13 cellular contexts compared by ENCODE assay signal in genomic region chr21:45768741-45769049, GRCh38.
DNase-seq lines count a peak whose midpoint lies in the region; ATAC-seq and TF ChIP-seq lines count a peak whose summit lies in the region.
"Had no signal": no experiment of that assay in that cellular context is flagged by ENCODE, and none has a peak within 500 bp of the region (broad histone marks: within the 10 kb centered on the region; RNA-seq: fewer than 3 reads in every experiment).

No MANE protein-coding gene starts in this region.

- no peaks in the 10 kb centered on the region for H3K36me3 ChIP-seq in BJ (ENCODE audit: control insufficient read depth, insufficient read depth, low read length)

- peak overlapping the region in 1 of 3 donors; percentile 71 for H3K4me3 Mint-ChIP-seq in T-cell

- H3K4me3 ChIP-seq in BJ (ENCODE audit: low read depth, low read length) = no peak overlapping the region
- no peak overlapping the region for H3K4me3 ChIP-seq in fibroblast of the aortic adventitia (ENCODE audit: low read depth, low read length)
- H3K4me3 ChIP-seq: hepatocyte, mucosa of descending colon had no signal

- peak overlapping the region; percentile 85 to 88 for H3K27ac Mint-ChIP-seq in T-cell

- H3K27me3 ChIP-seq in BJ (ENCODE audit: control insufficient read depth, insufficient read depth, low read length) = no peaks in the 10 kb centered on the region
- H3K27me3 ChIP-seq: hepatocyte had no signal

- POLR2A ChIA-PET in BJ (lab: Charles Lee) = no interaction called here
- POLR2A ChIA-PET in T-cell (lab: Charles Lee) = no interaction called here

- no peaks in the 10 kb centered on the region for H3K9me3 Mint-ChIP-seq in T-cell

- H3K4me1 Mint-ChIP-seq in T-cell = peaks cover 35 to 41% (median 40%) of the 10 kb centered on the region in 3 donors

- TF ChIP-seq CTCF in BJ (IDR thresholded peaks at IDR 0.05; ENCODE audit: insufficient read depth, low read depth, low read length) (0 out of 2 replicates have a peak, but pooled peaks have one; percentile 8), GM12872 (IDR thresholded peaks at IDR 0.05; ENCODE audit: insufficient read depth, low read depth, low read length) (0 out of 3 replicates have a peak, but pooled peaks have one; percentile 2), fibroblast of the aortic adventitia (IDR thresholded peaks at IDR 0.05; ENCODE audit: insufficient read depth, low read length) (peak; percentile 11)

- ATAC-seq in T-cell (replicated peaks in 1 of 4) = no peak
- ATAC-seq: mucosa of descending colon had no signal

- CTCF ChIA-PET in BJ (lab: Yijun Ruan, JAX) = no interaction called here
- CTCF ChIA-PET in T-cell (lab: Charles Lee) = no interaction called here

- DNase-seq in BJ (ENCODE audit: low read depth) (no peak), T-cell (peak in 1 of 34 experiments; percentile 13), fibroblast of the aortic adventitia (ENCODE audit: low read depth) (no peak), germinal center (ENCODE audit: low spot score) (no peak), NCI-H187 treated with DMSO at 0.1 percent for 48 hours (lab: John Stamatoyannopoulos, UW) (no peak), MV-4-11 (lab: John Stamatoyannopoulos, UW) (no peak)
- DNase-seq: activated gamma-delta T cell; DMS79 treated with DMSO at 0.1 percent for 48 hours; effector CD8-positive, alpha-beta T cell; mucosa of descending colon; small intestine had no signal

- H3K27me3 Mint-ChIP-seq in T-cell = no peaks in the 10 kb centered on the region

- H3K36me3 Mint-ChIP-seq in T-cell = no peaks in the 10 kb centered on the region
